Comparison of ENCODE assay signal across 18 cellular contexts in the genomic region with DNA sequence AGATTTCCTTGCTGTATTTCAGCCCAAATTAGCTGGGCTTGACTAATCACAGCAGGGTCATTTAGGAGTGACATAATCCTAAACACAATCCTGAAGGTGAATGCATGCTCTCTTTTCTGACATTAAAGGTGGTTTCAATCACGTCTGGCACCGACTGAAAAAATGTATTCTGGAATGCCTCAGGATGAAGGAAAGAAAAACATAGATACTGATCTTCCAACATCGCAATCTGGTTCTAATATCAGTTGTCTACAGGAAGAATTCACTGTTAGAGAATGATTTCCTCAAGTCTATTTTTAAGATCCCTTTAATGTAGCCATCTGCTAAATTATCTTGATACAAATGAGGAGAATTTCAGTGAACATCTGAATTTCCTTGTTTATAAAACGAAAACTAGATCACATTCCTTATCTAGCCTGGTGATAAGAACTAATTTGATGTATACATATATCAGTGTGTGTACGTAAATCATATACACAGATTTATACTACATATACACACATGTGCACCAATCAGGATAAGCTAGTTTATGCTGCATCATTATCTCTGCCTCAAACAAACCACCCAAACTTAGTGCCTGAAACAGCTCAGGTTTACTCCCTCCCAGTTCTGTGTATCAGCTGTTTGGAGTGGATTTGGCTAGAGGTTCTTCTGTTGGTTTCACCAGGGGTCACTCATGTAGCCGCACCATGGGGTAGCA. TPM values are rescaled to one million over a fixed set of nuclear protein-coding genes. Genes with fewer than 3 reads are reported as not detected.
"Had no signal": no experiment of that assay in that cellular context is flagged by ENCODE, and none has a peak within 500 bp of the region (broad histone marks: within the 10 kb centered on the region; RNA-seq: fewer than 3 reads in every experiment).

No MANE protein-coding gene starts in this region.

- H3K27me3 Mint-ChIP-seq: activated B cell treated with CpG ODN at 0.5 μM for 24 hours; activated CD4-positive, alpha-beta T cell treated with anti-CD3 and anti-CD28 coated beads, Interleukin-2, amount 10 ng/mL, durations not matched to agents 24 days and 14 days; activated T-helper 17 cell treated with anti-CD3 and anti-CD28 coated beads, Interleukin-2, amount 50 U/mL, for 72 hours; T-helper 17 cell had no signal

- H3K9me3 Mint-ChIP-seq: activated CD4-positive, alpha-beta T cell treated with anti-CD3 and anti-CD28 coated beads, Interleukin-2, amount 10 ng/mL, durations not matched to agents 24 days and 14 days; activated naive CD4-positive, alpha-beta T cell treated with anti-CD3 and anti-CD28 coated beads for 36 hours had no signal

- H3K36me3 ChIP-seq: neutrophil, transverse colon had no signal

- H3K27me3 ChIP-seq: neutrophil, transverse colon had no signal

- H3K9me3 ChIP-seq: mucosa of descending colon, neutrophil, transverse colon had no signal

- DNase-seq: activated B cell treated with CpG ODN at 0.5 μM for 24 hours; activated CD4-positive, alpha-beta T cell treated with anti-CD3 and anti-CD28 coated beads, Interleukin-2, amount 10 ng/mL, durations not matched to agents 24 days and 14 days; activated naive CD4-positive, alpha-beta T cell treated with anti-CD3 and anti-CD28 coated beads for 36 hours; caudate nucleus; cortex of kidney; effector CD8-positive, alpha-beta T cell; glutamatergic neuron; left colon; mucosa of descending colon; naive thymus-derived CD8-positive, alpha-beta T cell; posterior cingulate gyrus; T-helper 17 cell; transverse colon had no signal

- H3K27ac ChIP-seq: neutrophil, transverse colon had no signal

- H3K4me3 Mint-ChIP-seq: activated B cell treated with CpG ODN at 0.5 μM for 24 hours; activated CD4-positive, alpha-beta T cell treated with anti-CD3 and anti-CD28 coated beads, Interleukin-2, amount 10 ng/mL, durations not matched to agents 24 days and 14 days; activated naive CD4-positive, alpha-beta T cell treated with anti-CD3 and anti-CD28 coated beads for 36 hours; activated T-helper 17 cell treated with anti-CD3 and anti-CD28 coated beads, Interleukin-2, amount 50 U/mL, for 72 hours; naive thymus-derived CD8-positive, alpha-beta T cell; T-helper 17 cell had no signal

- H3K36me3 Mint-ChIP-seq: naive thymus-derived CD8-positive, alpha-beta T cell had no signal

- H3K4me3 ChIP-seq: lung, mucosa of descending colon, transverse colon had no signal

- H3K4me1 Mint-ChIP-seq: activated B cell treated with CpG ODN at 0.5 μM for 24 hours; activated CD4-positive, alpha-beta T cell treated with anti-CD3 and anti-CD28 coated beads, Interleukin-2, amount 10 ng/mL, durations not matched to agents 24 days and 14 days; activated T-helper 17 cell treated with anti-CD3 and anti-CD28 coated beads, Interleukin-2, amount 50 U/mL, for 72 hours; naive thymus-derived CD8-positive, alpha-beta T cell; T-helper 17 cell had no signal

- H3K4me1 ChIP-seq: transverse colon had no signal

- ATAC-seq: activated T-helper 17 cell treated with anti-CD3 and anti-CD28 coated beads, Interleukin-2, amount 50 U/mL, for 72 hours; left colon; mucosa of descending colon; naive thymus-derived CD8-positive, alpha-beta T cell; T-helper 17 cell had no signal

RNA-seq across cellular contexts. Expression of gene TAS2R1, which starts 31.3 kb away (rescaled TPM):
- total RNA-seq: activated B cell treated with CpG ODN at 0.5 μM for 24 hours; activated CD4-positive, alpha-beta T cell treated with anti-CD3 and anti-CD28 coated beads, Interleukin-2, amount 10 ng/mL, durations not matched to agents 24 days and 14 days; activated naive CD4-positive, alpha-beta T cell treated with anti-CD3 and anti-CD28 coated beads for 36 hours; activated T-helper 17 cell treated with anti-CD3 and anti-CD28 coated beads, Interleukin-2, amount 50 U/mL, for 72 hours; left colon; mucosa of descending colon; naive thymus-derived CD8-positive, alpha-beta T cell; skeletal muscle tissue; T-helper 17 cell; transverse colon had no signal
- polyA plus RNA-seq: adipose tissue; lung; naive thymus-derived CD8-positive, alpha-beta T cell had no signal
